Comparison of ENCODE assay signal across 8 cellular contexts in genomic region chr17:5281814-5282638, GRCh38. TPM values are rescaled to one million over a fixed set of nuclear protein-coding genes. Genes with fewer than 3 reads are reported as not detected.
DNase-seq lines count a peak whose midpoint lies in the region; ATAC-seq, FAIRE-seq and TF ChIP-seq lines count a peak whose summit lies in the region.

A gene with protein sequence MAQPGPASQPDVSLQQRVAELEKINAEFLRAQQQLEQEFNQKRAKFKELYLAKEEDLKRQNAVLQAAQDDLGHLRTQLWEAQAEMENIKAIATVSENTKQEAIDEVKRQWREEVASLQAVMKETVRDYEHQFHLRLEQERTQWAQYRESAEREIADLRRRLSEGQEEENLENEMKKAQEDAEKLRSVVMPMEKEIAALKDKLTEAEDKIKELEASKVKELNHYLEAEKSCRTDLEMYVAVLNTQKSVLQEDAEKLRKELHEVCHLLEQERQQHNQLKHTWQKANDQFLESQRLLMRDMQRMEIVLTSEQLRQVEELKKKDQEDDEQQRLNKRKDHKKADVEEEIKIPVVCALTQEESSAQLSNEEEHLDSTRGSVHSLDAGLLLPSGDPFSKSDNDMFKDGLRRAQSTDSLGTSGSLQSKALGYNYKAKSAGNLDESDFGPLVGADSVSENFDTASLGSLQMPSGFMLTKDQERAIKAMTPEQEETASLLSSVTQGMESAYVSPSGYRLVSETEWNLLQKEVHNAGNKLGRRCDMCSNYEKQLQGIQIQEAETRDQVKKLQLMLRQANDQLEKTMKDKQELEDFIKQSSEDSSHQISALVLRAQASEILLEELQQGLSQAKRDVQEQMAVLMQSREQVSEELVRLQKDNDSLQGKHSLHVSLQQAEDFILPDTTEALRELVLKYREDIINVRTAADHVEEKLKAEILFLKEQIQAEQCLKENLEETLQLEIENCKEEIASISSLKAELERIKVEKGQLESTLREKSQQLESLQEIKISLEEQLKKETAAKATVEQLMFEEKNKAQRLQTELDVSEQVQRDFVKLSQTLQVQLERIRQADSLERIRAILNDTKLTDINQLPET (plus strand): TSS chr17:5282284. CDS start chr17:5282487, 203 bp downstream.

- TF ChIP-seq CTCF in DOHH2 (IDR thresholded peaks at IDR 0.05; ENCODE audit: low read depth, low read length, poor library complexity, severe bottlenecking): peak; percentile 16
- TF ChIP-seq CTCF in osteoblast (IDR thresholded peaks at IDR 0.05; ENCODE audit: extremely low read depth, low read depth, low read length): peak; percentile 22

- ATAC-seq in activated naive CD4-positive, alpha-beta T cell treated with anti-CD3 and anti-CD28 coated beads, Interleukin-2, amount 50 U/mL, for 72 hours: peak; percentile 89

- H3K9me3 ChIP-seq in DOHH2 (ENCODE audit: control insufficient read depth, insufficient read depth, low read length) (no peaks in the 10 kb centered on the region), osteoblast (ENCODE audit: low read depth, low read length) (no peaks in the 10 kb centered on the region)

- peak within 1 kb of the TSS; percentile 66 to 95 for H3K27ac Mint-ChIP-seq in activated naive CD4-positive, alpha-beta T cell treated with anti-CD3 and anti-CD28 coated beads, Interleukin-2, amount 50 U/mL, for 72 hours

- H3K27me3 ChIP-seq in DOHH2 (ENCODE audit: control insufficient read depth, low read length): no peaks in the 10 kb centered on the region
- no peaks in the 10 kb centered on the region for H3K27me3 ChIP-seq in osteoblast (ENCODE audit: insufficient read depth, low read length)

- H3K36me3 Mint-ChIP-seq in activated naive CD4-positive, alpha-beta T cell treated with anti-CD3 and anti-CD28 coated beads, Interleukin-2, amount 50 U/mL, for 72 hours: peaks cover 0 to 9% of the 10 kb centered on the region in 2 donors

- peak; percentile 87 for TF ChIP-seq POLR2A in H54 (IDR thresholded peaks at IDR 0.05; ENCODE audit: low read depth, low read length)

- peaks cover 43% of the 10 kb centered on the region for H3K4me1 ChIP-seq in DOHH2 (ENCODE audit: control insufficient read depth, low read length)
- H3K4me1 ChIP-seq in osteoblast (ENCODE audit: insufficient read depth, low read length): peaks cover 19% of the 10 kb centered on the region

- DNase-seq in H54 (ENCODE audit: insufficient read length, low spot score): peak; percentile 69
- DNase-seq in NCI-H1048 (lab: John Stamatoyannopoulos, UW): peak; percentile 63
- DNase-seq in SKM-1 treated with dmso at 0.1 percent for 144 hours (lab: John Stamatoyannopoulos, UW; ENCODE audit: unreplicated experiment): peak; percentile 53
- peak; percentile 95 to 96 for DNase-seq in activated naive CD4-positive, alpha-beta T cell treated with anti-CD3 and anti-CD28 coated beads, Interleukin-2, amount 50 U/mL, for 72 hours (ENCODE audit: low spot score in 2 of 2)
- DNase-seq in glomerular visceral epithelial cell (ENCODE audit: extremely low spot score): peak; percentile 92
- peak; percentile 99 for DNase-seq in osteoblast (ENCODE audit: insufficient read length, low spot score, missing footprints)

- peaks cover 8% of the 10 kb centered on the region for H3F3A ChIP-seq in DOHH2 (ENCODE audit: control insufficient read depth, insufficient read depth)

- H3K36me3 ChIP-seq in DOHH2 (ENCODE audit: control insufficient read depth, low read length) (peaks cover 33% of the 10 kb centered on the region), osteoblast (ENCODE audit: insufficient read depth, low read length) (no peaks in the 10 kb centered on the region)

- H2AFZ ChIP-seq in osteoblast (ENCODE audit: low read length): peak within 1 kb of the TSS; percentile 88

- H3K9me2 ChIP-seq in DOHH2 (replicated peaks; ENCODE audit: control insufficient read depth, low read length): no peaks in the 10 kb centered on the region

- H3K27ac ChIP-seq in DOHH2 (ENCODE audit: low read depth, low read length): peak within 1 kb of the TSS; percentile 54; the same call in 1 of the 2 replicates
- H3K27ac ChIP-seq in osteoblast (ENCODE audit: low read depth, low read length): peak within 1 kb of the TSS; percentile 40
- H3K27ac ChIP-seq in temporal lobe (ENCODE audit: low read depth, low read length): no peak within 1 kb of the TSS

- no peak for FAIRE-seq in H54 (lab: Jason Lieb, UNC)

- no peaks in the 10 kb centered on the region for H3K9me3 Mint-ChIP-seq in activated naive CD4-positive, alpha-beta T cell treated with anti-CD3 and anti-CD28 coated beads, Interleukin-2, amount 50 U/mL, for 72 hours

- H3K4me2 ChIP-seq in DOHH2 (ENCODE audit: low read length): peak within 1 kb of the TSS; percentile 92
- peak within 1 kb of the TSS; percentile 89 for H3K4me2 ChIP-seq in osteoblast (ENCODE audit: insufficient read depth, low read length)

- H4K20me1 ChIP-seq in DOHH2 (ENCODE audit: control insufficient read depth, insufficient read depth, low read depth, low read length): peaks cover 14% of the 10 kb centered on the region
- peaks cover 35% of the 10 kb centered on the region for H4K20me1 ChIP-seq in osteoblast (ENCODE audit: insufficient read depth, low read length)

- H3K79me2 ChIP-seq in DOHH2 (ENCODE audit: control insufficient read depth, low read length) (peaks cover 48% of the 10 kb centered on the region), osteoblast (ENCODE audit: insufficient read depth, low read length) (peaks cover 48% of the 10 kb centered on the region)

- H3K4me3 ChIP-seq in DOHH2 (ENCODE audit: low read length): peak within 1 kb of the TSS; percentile 88
- H3K4me3 ChIP-seq in osteoblast (ENCODE audit: insufficient read depth, low read length): peak within 1 kb of the TSS; percentile 78

RNA-seq across cellular contexts. Expression of the gene that starts here (rescaled TPM):
- total RNA-seq in activated naive CD4-positive, alpha-beta T cell treated with anti-CD3 and anti-CD28 coated beads, Interleukin-2, amount 50 U/mL, for 72 hours: 10 to 100 TPM; 49.7 to 52.1 TPM
- total RNA-seq in osteoblast (56.0 and 59.4 TPM in 2 replicates), temporal lobe (68.1 TPM)
